ENCODE assay signal across 8 cellular contexts in the genomic region with DNA sequence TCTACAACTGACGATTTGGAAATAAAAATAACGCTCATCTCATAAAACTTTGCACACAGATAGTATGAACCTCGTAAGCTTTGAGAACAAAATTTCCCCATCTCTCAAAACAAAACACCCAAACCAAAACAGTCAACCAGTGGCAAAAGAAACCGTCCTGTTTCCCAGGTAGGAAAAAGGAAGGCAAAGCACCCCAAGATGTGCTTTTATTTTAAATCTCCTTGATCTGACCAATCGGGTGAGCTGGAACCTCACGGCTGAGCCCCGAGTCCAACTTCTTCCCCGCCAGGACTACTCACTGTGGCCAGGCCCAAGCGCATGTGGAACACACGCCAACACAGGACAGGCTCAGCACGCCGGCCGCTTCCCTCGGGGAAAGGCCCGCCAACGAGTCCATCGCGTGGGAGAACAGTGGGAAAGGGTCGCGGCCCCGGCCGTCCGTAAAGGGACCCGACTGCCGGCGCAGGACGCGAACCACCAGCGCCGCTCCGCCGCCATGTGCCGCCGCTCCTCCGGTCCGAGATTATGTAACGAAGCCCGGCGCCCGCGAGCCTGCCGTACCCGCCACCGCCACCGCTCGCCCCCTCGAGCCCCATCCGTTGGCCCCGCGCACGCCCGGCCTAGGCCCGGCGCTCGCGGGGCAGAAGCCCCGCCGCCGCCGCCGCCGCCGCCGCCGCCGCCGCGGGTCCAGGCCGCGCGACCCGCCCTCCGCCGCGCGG. TPM values are rescaled to one million over a fixed set of nuclear protein-coding genes. Genes with fewer than 3 reads are reported as not detected.
DNase-seq lines count a peak whose midpoint lies in the region; ATAC-seq lines count a peak whose summit lies in the region.

No MANE protein-coding gene starts in this region.

- intact Hi-C loops in cardiac septum (cut with DNase I) = loop anchor here (5.0 kb wide), 1 partner anchor 181 kb away; no protein-coding TSS in a partner anchor

- H3K4me1 ChIP-seq in SJCRH30 = no peaks in the 10 kb centered on the region

- peaks cover 33% of the 10 kb centered on the region for H3K36me3 ChIP-seq in SJCRH30

- peak; percentile 18 for ATAC-seq in HG03378 (IDR thresholded peaks at IDR 0.05; ENCODE audit: unreplicated experiment)

- peak overlapping the region; percentile 97 for H3K4me3 ChIP-seq in SJCRH30

- no peaks in the 10 kb centered on the region for H3K27me3 ChIP-seq in SJCRH30

- H3K27ac ChIP-seq in SJCRH30 = peak overlapping the region; percentile 81

- peak; percentile 80 for DNase-seq in COLO668 (lab: John Stamatoyannopoulos, UW; ENCODE audit: unreplicated experiment)
- DNase-seq in GM19240 (ENCODE audit: insufficient read length, low spot score) = peak; percentile 14
- DNase-seq in SJCRH30 = peak; percentile 47 to 55
- peak; percentile 21 for DNase-seq in activated naive CD8-positive, alpha-beta T cell treated with anti-CD3 and anti-CD28 coated beads, Interleukin-2, amount 50 U/mL, for 16 hours (ENCODE audit: low read depth, low spot score)
- peak; percentile 84 for DNase-seq in cardiac septum (ENCODE audit: low spot score)
- DNase-seq in pons (ENCODE audit: low spot score) = peak; percentile 32
- DNase-seq in NCI-H1930 (lab: John Stamatoyannopoulos, UW) = no peak

- H3K9me3 ChIP-seq in SJCRH30 (replicated peaks) = 0 out of 2 replicates have a peak, but pooled peaks cover 10% of the 10 kb centered on the region

RNA-seq across cellular contexts. Expression of a gene that starts 0.8 kb away (rescaled TPM):
- 49.2 and 58.2 TPM in 2 replicates for total RNA-seq in SJCRH30 (2014; rRNA removed; shearing (Covaris generic))
- total RNA-seq in cardiac septum = 15.3 TPM

Comparison
In these comparisons a context has a peak if more than half of its experiments do, and no peak if none do; other contexts are left out.
1. DNase-seq: peak in COLO668 (single experiment), GM19240 (single experiment), SJCRH30 (2 of 2), activated naive CD8-positive, alpha-beta T cell treated with anti-CD3 and anti-CD28 coated beads, Interleukin-2, amount 50 U/mL, for 16 hours (single experiment), cardiac septum (single experiment) and pons (single experiment); none in NCI-H1930 (0 of 2).